Comparison of ENCODE assay signal across 1 cellular context in genomic region chr19:4972509-4973230, GRCh38.
TF ChIP-seq lines count a peak whose summit lies in the region.

No MANE protein-coding gene starts in this region.

TF ChIP-seq in SK-N-SH treated with all-trans-retinoic acid at 6 μM for 48 hours, 23 proteins besides CTCF, POLR2A, EP300 and RAD21 (continued from another document):
- TF ChIP-seq, protein P1, sequence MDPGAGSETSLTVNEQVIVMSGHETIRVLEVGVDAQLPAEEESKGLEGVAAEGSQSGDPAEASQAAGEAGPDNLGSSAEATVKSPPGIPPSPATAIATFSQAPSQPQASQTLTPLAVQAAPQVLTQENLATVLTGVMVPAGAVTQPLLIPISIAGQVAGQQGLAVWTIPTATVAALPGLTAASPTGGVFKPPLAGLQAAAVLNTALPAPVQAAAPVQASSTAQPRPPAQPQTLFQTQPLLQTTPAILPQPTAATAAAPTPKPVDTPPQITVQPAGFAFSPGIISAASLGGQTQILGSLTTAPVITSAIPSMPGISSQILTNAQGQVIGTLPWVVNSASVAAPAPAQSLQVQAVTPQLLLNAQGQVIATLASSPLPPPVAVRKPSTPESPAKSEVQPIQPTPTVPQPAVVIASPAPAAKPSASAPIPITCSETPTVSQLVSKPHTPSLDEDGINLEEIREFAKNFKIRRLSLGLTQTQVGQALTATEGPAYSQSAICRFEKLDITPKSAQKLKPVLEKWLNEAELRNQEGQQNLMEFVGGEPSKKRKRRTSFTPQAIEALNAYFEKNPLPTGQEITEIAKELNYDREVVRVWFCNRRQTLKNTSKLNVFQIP (CRISPR knock-in tag; IDR thresholded peaks at IDR 0.05; ENCODE audit: borderline replicate concordance, low read depth): no peak
- TF ChIP-seq CSRNP3 (CRISPR knock-in tag; IDR thresholded peaks at IDR 0.05): no peak
